In the genomic region with DNA sequence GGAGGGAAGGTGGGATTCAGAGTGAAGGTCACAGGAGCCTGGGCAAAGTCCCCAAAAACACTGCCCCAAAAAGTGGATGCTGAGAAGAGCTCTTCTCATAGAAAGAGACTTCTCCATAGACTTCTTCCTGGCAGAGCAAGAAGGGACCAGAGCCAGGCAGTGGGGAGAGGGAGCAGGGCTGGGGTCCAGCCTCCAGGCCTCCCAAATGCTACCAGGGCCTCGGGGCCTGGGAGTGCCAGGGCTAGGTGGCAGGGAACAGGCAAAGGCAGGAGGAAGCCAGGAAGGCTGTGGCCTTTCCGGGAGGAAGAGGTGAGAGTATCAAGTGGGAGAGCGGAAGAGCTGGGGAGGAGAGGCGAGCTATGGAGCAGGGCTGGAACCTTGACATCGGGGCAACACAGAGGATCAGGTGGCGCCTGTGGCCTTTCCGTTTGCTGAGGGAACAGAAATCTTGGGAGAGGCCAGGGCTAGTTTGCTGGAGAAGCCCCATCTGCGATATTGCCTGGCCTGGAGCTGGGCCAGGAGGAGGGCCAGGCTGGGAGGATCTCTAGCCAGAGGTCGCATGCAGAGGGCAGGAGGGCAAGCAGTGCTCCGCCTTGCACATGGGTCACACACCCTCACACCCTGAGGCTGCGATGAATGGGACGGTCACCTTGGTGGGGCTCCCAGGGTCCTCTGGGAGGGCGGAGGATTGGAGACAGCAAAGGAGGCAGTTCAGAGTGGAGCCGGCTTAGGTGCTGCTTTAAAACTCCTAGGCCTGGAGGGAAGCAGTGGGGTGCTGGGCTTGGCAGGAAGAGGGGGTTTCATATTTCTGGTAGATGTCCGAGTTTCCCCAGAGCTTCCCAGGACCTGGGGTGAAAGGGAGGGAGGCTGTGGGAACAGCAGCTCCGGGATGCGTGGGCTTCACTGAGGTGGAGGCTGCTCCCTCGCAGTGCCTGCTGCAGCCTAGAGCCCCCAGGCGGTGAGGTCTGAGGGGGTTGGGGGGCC, we compare ENCODE assay signal across 8 cellular contexts. TPM values are rescaled to one million over a fixed set of nuclear protein-coding genes. Genes with fewer than 3 reads are reported as not detected.
A peak's percentile ranks its signal among the peaks of the same experiment; 100 is the strongest.
DNase-seq lines count a peak whose midpoint lies in the region; ATAC-seq and TF ChIP-seq lines count a peak whose summit lies in the region.
"Had no signal": no experiment of that assay in that cellular context is flagged by ENCODE, and none has a peak within 500 bp of the region (broad histone marks: within the 10 kb centered on the region; RNA-seq: fewer than 3 reads in every experiment).

No MANE protein-coding gene starts in this region.

- H3K4me1 Mint-ChIP-seq in Calu3 (ENCODE audit: low read depth, unreplicated experiment) (peaks cover 48% of the 10 kb centered on the region), brain (peaks cover 32% of the 10 kb centered on the region), chondrocyte (ENCODE audit: low read depth) (peaks cover 27% of the 10 kb centered on the region)

- peak overlapping the region; percentile 74 for H3K27ac Mint-ChIP-seq in Calu3 (ENCODE audit: unreplicated experiment)
- H3K27ac Mint-ChIP-seq in brain: peak overlapping the region; percentile 62 to 94 (median 73)
- no peak overlapping the region for H3K27ac Mint-ChIP-seq in chondrocyte (ENCODE audit: unreplicated experiment)
- H3K27ac Mint-ChIP-seq in activated naive CD4-positive, alpha-beta T cell treated with anti-CD3 and anti-CD28 coated beads, Interleukin-2, amount 50 U/mL, for 72 hours: peak overlapping the region in 1 of 2 donors; percentile 1

- in situ Hi-C loops in G401 (cut with HindIII; ENCODE audit: low sequenced_read_pairs): no loop called here

- intact Hi-C loops in Calu3 (cut with micrococcal nuclease; ENCODE audit: unreplicated experiment): no loop called here
- intact Hi-C loops in mucosa of descending colon (cut with DNase I, micrococcal nuclease): no loop called here

- TF ChIP-seq CTCF in Calu3 (IDR thresholded peaks at IDR 0.05; ENCODE audit: unreplicated experiment): no peak
- no peak for TF ChIP-seq CTCF in brain (conservative IDR thresholded peaks at IDR 0.05)
- no peak for TF ChIP-seq CTCF in mucosa of descending colon (IDR thresholded peaks at IDR 0.05)
- no peak for TF ChIP-seq CTCF in chondrocyte (IDR thresholded peaks at IDR 0.05)

- peaks cover 84% of the 10 kb centered on the region for H3K4me1 ChIP-seq in mucosa of descending colon (ENCODE audit: low read depth)

- no peaks in the 10 kb centered on the region for H3K9me3 ChIP-seq in mucosa of descending colon

- CTCF ChIA-PET in Calu3 (lab: Charles Lee): interaction anchor here (0.5 to 1.2 kb wide), 4 partner anchors 14 to 891 kb away, joined by 3 to 4 read pairs (median 3); a partner anchor contains a TSS

- BruUV-seq in Calu3 (replicated peaks; lab: Mats Ljungman, UMichigan): no TSS peak

- no peak overlapping the region for H3K4me3 ChIP-seq in mucosa of descending colon

- peak; percentile 42 for ATAC-seq in mucosa of descending colon
- ATAC-seq in activated naive CD4-positive, alpha-beta T cell treated with anti-CD3 and anti-CD28 coated beads, Interleukin-2, amount 50 U/mL, for 72 hours: no peak

- H3K4me3 Mint-ChIP-seq in Calu3 (ENCODE audit: low read depth, unreplicated experiment) (peak overlapping the region; percentile 78), brain (peak overlapping the region in 1 of 5 experiments; percentile 63), chondrocyte (ENCODE audit: unreplicated experiment) (no peak overlapping the region)

- H3K36me3 Mint-ChIP-seq in Calu3 (ENCODE audit: insufficient read depth, unreplicated experiment) (peaks cover 94% of the 10 kb centered on the region), brain (no peaks in the 10 kb centered on the region), chondrocyte (ENCODE audit: low read depth) (no peaks in the 10 kb centered on the region)
- H3K36me3 Mint-ChIP-seq in activated naive CD4-positive, alpha-beta T cell treated with anti-CD3 and anti-CD28 coated beads, Interleukin-2, amount 50 U/mL, for 72 hours: no peaks in the 10 kb centered on the region

- DNase-seq in Calu3 (peak; percentile 35), mucosa of descending colon (peak; percentile 76 to 85 (median 85)), G401 (ENCODE audit: low spot score) (no peak), chondrocyte (ENCODE audit: low spot score) (no peak)
- no peak for DNase-seq in activated naive CD4-positive, alpha-beta T cell treated with anti-CD3 and anti-CD28 coated beads, Interleukin-2, amount 50 U/mL, for 72 hours (ENCODE audit: low spot score in 2 of 2)
- DNase-seq: CD8-positive, alpha-beta memory T cell; NCI-H524 had no signal

- H3K36me3 ChIP-seq in mucosa of descending colon (ENCODE audit: low read depth): no peaks in the 10 kb centered on the region

- H3K27me3 Mint-ChIP-seq in Calu3 (ENCODE audit: unreplicated experiment) (no peaks in the 10 kb centered on the region), brain (peaks cover 27% of the 10 kb centered on the region), chondrocyte (ENCODE audit: low read depth) (no peaks in the 10 kb centered on the region)
- H3K27me3 Mint-ChIP-seq: CD8-positive, alpha-beta memory T cell had no signal

- H3K9me3 Mint-ChIP-seq in Calu3 (ENCODE audit: low read depth, unreplicated experiment) (no peaks in the 10 kb centered on the region), brain (peaks cover 0 to 3% (median 0%) of the 10 kb centered on the region in 5 experiments), chondrocyte (ENCODE audit: low read depth) (no peaks in the 10 kb centered on the region)
- no peaks in the 10 kb centered on the region for H3K9me3 Mint-ChIP-seq in activated naive CD4-positive, alpha-beta T cell treated with anti-CD3 and anti-CD28 coated beads, Interleukin-2, amount 50 U/mL, for 72 hours
- H3K9me3 Mint-ChIP-seq: CD8-positive, alpha-beta memory T cell had no signal

RNA-seq across cellular contexts. Expression of a gene that starts 3.4 kb away (rescaled TPM):
- total RNA-seq in Calu3 (2022): 124 and 187 TPM in 2 replicates
- 0.27 TPM for polyA plus RNA-seq in brain (ENCODE audit: insufficient read depth, low read depth, low replicate concordance)
- 10 to 100 TPM; 18.2 to 58.8 (median 26.4) TPM for total RNA-seq in mucosa of descending colon
- total RNA-seq in G401 (2014; rRNA removed; shearing (Covaris generic)): 11.0 and 25.5 TPM in 2 replicates
- total RNA-seq in chondrocyte: 2.1 to 3.0 TPM (median 3.0 TPM) in 3 replicates
- 10 to 100 TPM in 1 of 2 donors, 1 to 10 TPM in 1; 6.0 to 10.9 TPM for total RNA-seq in activated naive CD4-positive, alpha-beta T cell treated with anti-CD3 and anti-CD28 coated beads, Interleukin-2, amount 50 U/mL, for 72 hours

RNA-seq across cellular contexts. Expression of a gene that starts 18.6 kb away (rescaled TPM):
- total RNA-seq in Calu3 (2022) (18.6 and 19.8 TPM in 2 replicates), mucosa of descending colon (10 to 100 TPM; 16.7 to 24.3 (median 18.3) TPM), chondrocyte (10.8 to 12.3 TPM (median 12.1 TPM) in 3 replicates)
- polyA plus RNA-seq in brain (ENCODE audit: insufficient read depth, low read depth, low replicate concordance): 17.8 TPM
- total RNA-seq in G401 (2014; rRNA removed; shearing (Covaris generic)): 10.5 and 13.6 TPM in 2 replicates
- total RNA-seq in activated naive CD4-positive, alpha-beta T cell treated with anti-CD3 and anti-CD28 coated beads, Interleukin-2, amount 50 U/mL, for 72 hours: 1 to 10 TPM; 7.0 to 9.9 TPM

RNA-seq across cellular contexts. Expression of a gene that starts 40.4 kb away (rescaled TPM):
- 56.6 and 58.2 TPM in 2 replicates for total RNA-seq in Calu3 (2022)
- polyA plus RNA-seq in brain (ENCODE audit: insufficient read depth, low read depth, low replicate concordance): 38.9 TPM
- 10 to 100 TPM; 57.2 to 97.6 (median 75.4) TPM for total RNA-seq in mucosa of descending colon
- total RNA-seq in G401 (2014; rRNA removed; shearing (Covaris generic)): 104 and 142 TPM in 2 replicates
- total RNA-seq in chondrocyte: 23.3 to 31.2 TPM (median 30.4 TPM) in 3 replicates
- total RNA-seq in activated naive CD4-positive, alpha-beta T cell treated with anti-CD3 and anti-CD28 coated beads, Interleukin-2, amount 50 U/mL, for 72 hours: 10 to 100 TPM; 51.7 to 52.8 TPM

RNA-seq across cellular contexts. Expression of a gene that starts 44.1 kb away (rescaled TPM):
- total RNA-seq in Calu3 (2022): 24.4 TPM in 2 replicates
- 44.3 TPM for polyA plus RNA-seq in brain (ENCODE audit: insufficient read depth, low read depth, low replicate concordance)
- 10 to 100 TPM; 19.1 to 30.0 (median 21.2) TPM for total RNA-seq in mucosa of descending colon
- total RNA-seq in G401 (2014; rRNA removed; shearing (Covaris generic)): 26.8 and 27.8 TPM in 2 replicates
- 16.8 to 20.4 TPM (median 17.1 TPM) in 3 replicates for total RNA-seq in chondrocyte
- total RNA-seq in activated naive CD4-positive, alpha-beta T cell treated with anti-CD3 and anti-CD28 coated beads, Interleukin-2, amount 50 U/mL, for 72 hours: 10 to 100 TPM; 17.4 to 19.4 TPM

RNA-seq across cellular contexts. Expression of a gene that starts 44.4 kb away (rescaled TPM):
- 288 and 289 TPM in 2 replicates for total RNA-seq in Calu3 (2022)
- 425 TPM for polyA plus RNA-seq in brain (ENCODE audit: insufficient read depth, low read depth, low replicate concordance)
- total RNA-seq in mucosa of descending colon: 100 to 1,000 TPM; 292 to 362 (median 338) TPM
- total RNA-seq in G401 (2014; rRNA removed; shearing (Covaris generic)): 206 and 238 TPM in 2 replicates
- total RNA-seq in chondrocyte: 178 to 185 TPM (median 183 TPM) in 3 replicates
- total RNA-seq in activated naive CD4-positive, alpha-beta T cell treated with anti-CD3 and anti-CD28 coated beads, Interleukin-2, amount 50 U/mL, for 72 hours: 100 to 1,000 TPM; 193 to 218 TPM

Comparison
In these comparisons a context has a peak if more than half of its experiments do, and no peak if none do; other contexts are left out.
1. DNase-seq: peak in Calu3 (single experiment) and mucosa of descending colon (3 of 3); none in G401 (single experiment), chondrocyte (single experiment) and activated naive CD4-positive, alpha-beta T cell treated with anti-CD3 and anti-CD28 coated beads, Interleukin-2, amount 50 U/mL, for 72 hours (0 of 2).